Comparison of ENCODE assay signal across 8 cellular contexts in genomic region chr14:74492413-74493342, GRCh38. TPM values are rescaled to one million over a fixed set of nuclear protein-coding genes. Genes with fewer than 3 reads are reported as not detected.
DNase-seq lines count a peak whose midpoint lies in the region; ATAC-seq and TF ChIP-seq lines count a peak whose summit lies in the region.

Gene NPC2 (minus strand): TSS chr14:74493305. CDS start chr14:74493274, 31 bp downstream.

- DNase-seq in CD4-positive, alpha-beta T cell, result no peak
- DNase-seq in Karpas-422, result peak; percentile 46
- DNase-seq in mammary epithelial cell, result no peak
- no peak for DNase-seq in testis
- DNase-seq in effector CD4-positive, alpha-beta T cell, result no peak
- no peak for DNase-seq in stimulated activated CD4-positive, alpha-beta T cell treated with anti-CD3 and anti-CD28 coated beads, Interleukin-12 subunit alpha, Interleukin-12 subunit beta, amount 100 ng/mL, for 4 hours

- intact Hi-C loops in CD4-positive, alpha-beta T cell (cut with DNase I, micrococcal nuclease), result loop anchor here in 1 of 2 experiments (5.0 to 10.0 kb wide), 13 partner anchors 115 to 1660 kb away; partner anchors contain the start of genes ABCD4, ALDH6A1, AREL1 and BBOF1
- intact Hi-C loops in mammary epithelial cell (cut with micrococcal nuclease), result loop anchor here (1.0 to 2.0 kb wide), 2 partner anchors 34 to 130 kb away; no protein-coding TSS in a partner anchor
- intact Hi-C loops in testis (cut with DNase I; ENCODE audit: low total_unique reads), result no loop called here

- H3K9ac ChIP-seq in Karpas-422 (ENCODE audit: low read length) (peak within 1 kb of the TSS; percentile 87), mammary epithelial cell (ENCODE audit: insufficient read depth, low read length) (peak within 1 kb of the TSS; percentile 79), liver (ENCODE audit: low read depth in 1 of 2, low read length in 2 of 2) (peak within 1 kb of the TSS; percentile 34 to 85)

- peaks cover 32% of the 10 kb centered on the region for H3K4me1 ChIP-seq in Karpas-422 (ENCODE audit: low read length)
- H3K4me1 ChIP-seq in mammary epithelial cell (ENCODE audit: insufficient read depth, low read length), result peaks cover 39% of the 10 kb centered on the region
- H3K4me1 ChIP-seq in liver (ENCODE audit: control insufficient read depth in 4 of 4, insufficient read depth in 4 of 4, low read length in 3 of 4), result peaks cover 0 to 18% (median 15%) of the 10 kb centered on the region in 4 donors
- H3K4me1 ChIP-seq in testis, result peaks cover 12% of the 10 kb centered on the region

- peak within 1 kb of the TSS; percentile 91 for H3K4me3 ChIP-seq in Karpas-422 (ENCODE audit: low read length)
- peak within 1 kb of the TSS; percentile 76 to 96 (median 80) for H3K4me3 ChIP-seq in mammary epithelial cell (replicated peaks in 1 of 3; ENCODE audit: insufficient read depth in 1 of 3, low read depth in 2 of 3, low read length in 3 of 3)
- H3K4me3 ChIP-seq in liver (ENCODE audit: low read depth in 1 of 3, low read length in 3 of 3), result peak within 1 kb of the TSS; percentile 75 to 100 (median 87)
- peak within 1 kb of the TSS; percentile 78 to 94 for H3K4me3 ChIP-seq in testis

- peaks cover 36% of the 10 kb centered on the region for H3K4me1 Mint-ChIP-seq in CD4-positive, alpha-beta T cell (ENCODE audit: low read depth)

- POLR2A ChIA-PET in CD4-positive, alpha-beta T cell (lab: Charles Lee), result interaction anchor here (0.7 to 1.5 kb wide), 5 partner anchors 11 to 190 kb away, joined by 3 to 5 read pairs (median 4); partner anchors contain the start of gene ABCD4

- CTCF ChIA-PET in CD4-positive, alpha-beta T cell (lab: Charles Lee), result no interaction called here
- CTCF ChIA-PET in mammary epithelial cell (lab: Charles Lee; ENCODE audit: low non-redundant PET), result interaction anchor here (0.5 to 0.9 kb wide), 3 partner anchors 9 to 90 kb away, joined by 3 read pairs; no protein-coding TSS in a partner anchor

- peaks cover 12% of the 10 kb centered on the region for H3K36me3 Mint-ChIP-seq in CD4-positive, alpha-beta T cell (ENCODE audit: low read depth)

- BruUV-seq in mammary epithelial cell (replicated peaks; lab: Mats Ljungman, UMichigan), result TSS peak; percentile 47

- H3K27ac ChIP-seq in CD4-positive, alpha-beta T cell (ENCODE audit: low read depth, low read length), result peak within 1 kb of the TSS; percentile 80
- H3K27ac ChIP-seq in Karpas-422 (ENCODE audit: low read length) (no peak within 1 kb of the TSS), mammary epithelial cell (ENCODE audit: insufficient read depth, low read depth, low read length) (peak within 1 kb of the TSS; percentile 71), liver (ENCODE audit: low read depth in 1 of 2, low read length in 2 of 2) (peak within 1 kb of the TSS; percentile 90 to 91), testis (peak within 1 kb of the TSS; percentile 94 to 97)

- H4K20me1 ChIP-seq in Karpas-422 (ENCODE audit: insufficient read depth, low read depth, low read length), result peaks cover 4% of the 10 kb centered on the region; the same call in 1 of the 2 replicates
- H4K20me1 ChIP-seq in mammary epithelial cell (ENCODE audit: insufficient read depth, low read length), result no peaks in the 10 kb centered on the region

- H3K79me2 ChIP-seq in Karpas-422 (ENCODE audit: low read length) (peaks cover 8% of the 10 kb centered on the region; the same call in 1 of the 2 replicates), mammary epithelial cell (ENCODE audit: insufficient read depth, low read length) (peaks cover 72% of the 10 kb centered on the region)

- in situ Hi-C loops in mammary epithelial cell (cut with MboI; ENCODE audit: low sequenced_read_pairs in 2 of 2), result loop anchor here in 1 of 2 donors (5.0 kb wide), 1 partner anchor 130 kb away; no protein-coding TSS in a partner anchor

- TF ChIP-seq POLR2A in testis (IDR thresholded peaks at IDR 0.05), result peak; percentile 60

- H2AFZ ChIP-seq in Karpas-422 (ENCODE audit: low read length), result peak within 1 kb of the TSS; percentile 100
- H2AFZ ChIP-seq in mammary epithelial cell (ENCODE audit: low read depth, low read length), result peak within 1 kb of the TSS; percentile 97

- H3K9me3 ChIP-seq in CD4-positive, alpha-beta T cell (ENCODE audit: control insufficient read depth, low read length), result no peaks in the 10 kb centered on the region
- H3K9me3 ChIP-seq in Karpas-422 (ENCODE audit: low read length), result no peaks in the 10 kb centered on the region
- no peaks in the 10 kb centered on the region for H3K9me3 ChIP-seq in mammary epithelial cell (replicated peaks; ENCODE audit: insufficient read depth, low read length)
- no peaks in the 10 kb centered on the region for H3K9me3 ChIP-seq in liver (ENCODE audit: control insufficient read depth in 4 of 4, low read length in 3 of 4)
- H3K9me3 ChIP-seq in testis, result no peaks in the 10 kb centered on the region

- 1% methylated on average over 23 of the region's 42 CpGs for WGBS in mammary epithelial cell (ENCODE audit: low coverage, missing lambda C conversion rate)
- WGBS in liver, result under 1% methylated on average over 42 of the region's 42 CpGs
- 1% methylated on average over 18 to 22 of the region's 42 CpGs for WGBS in testis, 2 donors

- H3K27me3 ChIP-seq in CD4-positive, alpha-beta T cell (ENCODE audit: control insufficient read depth, insufficient read depth, low read length), result no peaks in the 10 kb centered on the region
- H3K27me3 ChIP-seq in Karpas-422 (ENCODE audit: low read length) (no peaks in the 10 kb centered on the region), mammary epithelial cell (ENCODE audit: insufficient read depth, low read length) (no peaks in the 10 kb centered on the region), liver (ENCODE audit: control insufficient read depth in 4 of 4, insufficient read depth in 4 of 4, low read length in 3 of 4) (no peaks in the 10 kb centered on the region), testis (no peaks in the 10 kb centered on the region)

- no peak for TF ChIP-seq CTCF in CD4-positive, alpha-beta T cell (IDR thresholded peaks at IDR 0.05)
- TF ChIP-seq CTCF in mammary epithelial cell (conservative IDR thresholded peaks at IDR 0.05 in 1 of 2, IDR thresholded peaks at IDR 0.05 in 1 of 2; ENCODE audit: extremely low read depth in 1 of 2, insufficient read depth in 1 of 2, low read depth in 1 of 2, low read length in 2 of 2) (no peak), liver (IDR thresholded peaks at IDR 0.05; ENCODE audit: low read depth, low read length, missing input control) (no peak), testis (IDR thresholded peaks at IDR 0.05) (peak in 1 of 3 experiments; percentile 1)

- no peak for TF ChIP-seq RAD21 in liver (IDR thresholded peaks at IDR 0.05)

- no peaks in the 10 kb centered on the region for H3K27me3 Mint-ChIP-seq in CD4-positive, alpha-beta T cell

- ATAC-seq in CD4-positive, alpha-beta T cell (ENCODE audit: poor library complexity), result no peak
- ATAC-seq in GM21447 (IDR thresholded peaks at IDR 0.05; ENCODE audit: unreplicated experiment), result peak; percentile 3

- no peak within 1 kb of the TSS for H3K4me3 Mint-ChIP-seq in CD4-positive, alpha-beta T cell

- H3K36me3 ChIP-seq in Karpas-422 (ENCODE audit: insufficient read depth, low read length), result peaks cover 11% of the 10 kb centered on the region; the same call in 1 of the 2 replicates
- H3K36me3 ChIP-seq in mammary epithelial cell (ENCODE audit: insufficient read depth, low read length), result no peaks in the 10 kb centered on the region
- no peaks in the 10 kb centered on the region for H3K36me3 ChIP-seq in liver (ENCODE audit: control insufficient read depth in 4 of 4, insufficient read depth in 3 of 4, low read depth in 1 of 4, low read length in 3 of 4)
- no peaks in the 10 kb centered on the region for H3K36me3 ChIP-seq in testis (ENCODE audit: low read depth, missing control alignments)

- no peaks in the 10 kb centered on the region for H3K9me2 ChIP-seq in Karpas-422 (replicated peaks; ENCODE audit: insufficient read depth, low read length)

- H3K4me2 ChIP-seq in Karpas-422 (ENCODE audit: low read depth, low read length, poor library complexity, severe bottlenecking) (peak within 1 kb of the TSS; percentile 100), mammary epithelial cell (ENCODE audit: insufficient read depth, low read depth, low read length) (peak within 1 kb of the TSS; percentile 84)

- no peak within 1 kb of the TSS for H3K27ac Mint-ChIP-seq in CD4-positive, alpha-beta T cell

- no peaks in the 10 kb centered on the region for H3K9me3 Mint-ChIP-seq in CD4-positive, alpha-beta T cell

- dilution Hi-C loops in mammary epithelial cell (cut with HindIII; ENCODE audit: low sequenced_read_pairs), result no loop called here

TF ChIP-seq in liver, 16 proteins besides CTCF, POLR2A, EP300 and RAD21 (continues in another document):
- TF ChIP-seq FOXA2 (IDR thresholded peaks at IDR 0.05), result no peak
- peak; percentile 42 for TF ChIP-seq TAF1 (conservative IDR thresholded peaks at IDR 0.05)

RNA-seq across cellular contexts. Expression of gene NPC2, which starts in this region (rescaled TPM):
- 10 to 100 TPM; 32.5 to 36.8 TPM for total RNA-seq in CD4-positive, alpha-beta T cell
- 113 and 120 TPM in 2 replicates for total RNA-seq in Karpas-422 (2014; rRNA removed; shearing (Covaris generic); ENCODE audit: low replicate concordance)
- 100 to 1,000 TPM; 248 to 347 TPM for total RNA-seq in mammary epithelial cell
- 466 TPM for polyA plus RNA-seq in mammary epithelial cell
- polyA minus RNA-seq in mammary epithelial cell, result 327 TPM
- total RNA-seq in liver, result 100 to 1,000 TPM in 1 of 2 donors, 10 to 100 TPM in 1; 69.7 to 118 TPM
- polyA plus RNA-seq in liver, result 100 to 1,000 TPM in 1 of 2 donors, 10 to 100 TPM in 1; 91.5 to 133 TPM
- total RNA-seq in testis, result 100 to 1,000 TPM; 393 to 628 TPM
- 291 TPM for polyA plus RNA-seq in testis (ENCODE audit: insufficient read depth, low read depth, low replicate concordance)
